In genomic region chr18:9231852-9232476, GRCh38 we compare ENCODE assay signal across 14 cellular contexts.
DNase-seq lines count a peak whose midpoint lies in the region; ATAC-seq and TF ChIP-seq lines count a peak whose summit lies in the region.
"Had no signal": no experiment of that assay in that cellular context is flagged by ENCODE, and none has a peak within 500 bp of the region (broad histone marks: within the 10 kb centered on the region; RNA-seq: fewer than 3 reads in every experiment).

No MANE protein-coding gene starts in this region.

- peaks cover 64% of the 10 kb centered on the region for H3K36me3 ChIP-seq in BLaER1
- H3K36me3 ChIP-seq in HEK293 (ENCODE audit: control insufficient read depth in 2 of 2, insufficient read depth in 1 of 2, low read length in 2 of 2): peaks cover 4% of the 10 kb centered on the region in 2 experiments; a peak in 2 of 3 replicates
- H3K36me3 ChIP-seq in spleen: peaks cover 0 to 99% (median 40%) of the 10 kb centered on the region in 6 donors
- H3K36me3 ChIP-seq: HAP-1 had no signal

- H3K4me3 ChIP-seq in BLaER1 (0 out of 2 replicates have a peak overlapping the region, but pooled peaks have one; percentile 8), HEK293 (ENCODE audit: low read depth, low read length) (no peak overlapping the region), spleen (no peak overlapping the region)
- H3K4me3 ChIP-seq: HAP-1 had no signal

- WGBS in spleen, 5 donors: 94 to 98% (median 97%) methylated on average over 2 of the region's 2 CpGs

- H3K4me3 Mint-ChIP-seq in endothelial cell (ENCODE audit: unreplicated experiment): peak overlapping the region; percentile 33
- H3K4me3 Mint-ChIP-seq in stimulated activated naive B cell treated with anti-CD40 and anti-IgM and Interleukin-4, amounts not matched to agents 10 μg/mL and 1 μg/mL and 100 μg/mL, for 72 hours: no peak overlapping the region
- H3K4me3 Mint-ChIP-seq: CD4-positive, CD25-positive, alpha-beta regulatory T cell; CD8-positive, alpha-beta T cell had no signal

- CTCF ChIA-PET in HEK293 (lab: Yijun Ruan, JAX): interaction anchor here (0.6 to 0.7 kb wide), 3 partner anchors 76 to 742 kb away, joined by 3 read pairs; no protein-coding TSS in a partner anchor

- H3K27me3 ChIP-seq in BLaER1: no peaks in the 10 kb centered on the region
- H3K27me3 ChIP-seq in spleen (replicated peaks in 1 of 7): no peaks in the 10 kb centered on the region

- in situ Hi-C loops in KBM-7 (cut with MboI; ENCODE audit: low pct_unique_long_range_greater_than_20kb, low sequenced_read_pairs): no loop called here

- no peaks in the 10 kb centered on the region for H4K20me1 ChIP-seq in BLaER1

- ATAC-seq in stimulated activated naive B cell treated with anti-CD40 and anti-IgM and Interleukin-4, amounts not matched to agents 10 μg/mL and 1 μg/mL and 100 μg/mL, for 72 hours (replicated peaks): no peak
- ATAC-seq: CD8-positive, alpha-beta T cell had no signal

- peaks cover 6% of the 10 kb centered on the region for H3K9me3 Mint-ChIP-seq in endothelial cell (ENCODE audit: unreplicated experiment)
- H3K9me3 Mint-ChIP-seq in stimulated activated naive B cell treated with anti-CD40 and anti-IgM and Interleukin-4, amounts not matched to agents 10 μg/mL and 1 μg/mL and 100 μg/mL, for 72 hours: peaks cover 13 to 19% of the 10 kb centered on the region in 2 donors

- H3K4me2 ChIP-seq in BLaER1: no peak overlapping the region

- H3K36me3 Mint-ChIP-seq in endothelial cell (ENCODE audit: low read depth, unreplicated experiment): peaks cover 24% of the 10 kb centered on the region
- H3K36me3 Mint-ChIP-seq in stimulated activated naive B cell treated with anti-CD40 and anti-IgM and Interleukin-4, amounts not matched to agents 10 μg/mL and 1 μg/mL and 100 μg/mL, for 72 hours: peaks cover 74 to 82% of the 10 kb centered on the region in 2 donors

- no peak overlapping the region for H3K9ac ChIP-seq in BLaER1

- no peak for TF ChIP-seq POLR2A in spleen (IDR thresholded peaks at IDR 0.05)

- H3K4me1 Mint-ChIP-seq in endothelial cell (ENCODE audit: unreplicated experiment): peaks cover 13% of the 10 kb centered on the region
- H3K4me1 Mint-ChIP-seq in stimulated activated naive B cell treated with anti-CD40 and anti-IgM and Interleukin-4, amounts not matched to agents 10 μg/mL and 1 μg/mL and 100 μg/mL, for 72 hours: peaks cover 16 to 28% of the 10 kb centered on the region in 2 donors

- POLR2A ChIA-PET in HEK293 (lab: Yijun Ruan, JAX): interaction anchor here (0.6 to 0.7 kb wide), 2 partner anchors 16 to 39 kb away, joined by 3 read pairs; no protein-coding TSS in a partner anchor

- H3K27ac Mint-ChIP-seq in endothelial cell (ENCODE audit: unreplicated experiment): no peak overlapping the region
- peak overlapping the region; percentile 25 for H3K27ac Mint-ChIP-seq in stimulated activated naive B cell treated with anti-CD40 and anti-IgM and Interleukin-4, amounts not matched to agents 10 μg/mL and 1 μg/mL and 100 μg/mL, for 72 hours
- H3K27ac Mint-ChIP-seq: CD4-positive, CD25-positive, alpha-beta regulatory T cell; CD8-positive, alpha-beta T cell had no signal

- H3K27me3 Mint-ChIP-seq in endothelial cell (ENCODE audit: unreplicated experiment): peaks cover 2% of the 10 kb centered on the region
- H3K27me3 Mint-ChIP-seq in stimulated activated naive B cell treated with anti-CD40 and anti-IgM and Interleukin-4, amounts not matched to agents 10 μg/mL and 1 μg/mL and 100 μg/mL, for 72 hours: no peaks in the 10 kb centered on the region
- H3K27me3 Mint-ChIP-seq: CD4-positive, CD25-positive, alpha-beta regulatory T cell had no signal

- H3K27ac ChIP-seq in BLaER1: no peak overlapping the region
- H3K27ac ChIP-seq in HEK293 (ENCODE audit: extremely low read depth, low read depth, low read length): no peak overlapping the region
- no peak overlapping the region for H3K27ac ChIP-seq in spleen
- H3K27ac ChIP-seq: C4-2B had no signal

- intact Hi-C loops in spleen (cut with DNase I; ENCODE audit: low total_unique reads): no loop called here

- TF ChIP-seq CTCF in HEK293 (tag by site-specific recombination; IDR thresholded peaks at IDR 0.05) (no peak), endothelial cell (IDR thresholded peaks at IDR 0.05; ENCODE audit: unreplicated experiment) (no peak), spleen (IDR thresholded peaks at IDR 0.05 in 8 of 11, conservative IDR thresholded peaks at IDR 0.05 in 3 of 11) (no peak)

- no peak for DNase-seq in endothelial cell (ENCODE audit: low spot score)
- DNase-seq in stimulated activated naive B cell treated with anti-CD40 and anti-IgM and Interleukin-4, amounts not matched to agents 10 μg/mL and 1 μg/mL and 100 μg/mL, for 72 hours: no peak
- no peak for DNase-seq in KBM-7
- DNase-seq in spleen: no peak
- DNase-seq: Caco-2; CD4-positive, CD25-positive, alpha-beta regulatory T cell; CD8-positive, alpha-beta T cell; DMS153; DND-41; GOT3 had no signal

- H3K9me3 ChIP-seq in BLaER1: peaks cover 39% of the 10 kb centered on the region
- no peaks in the 10 kb centered on the region for H3K9me3 ChIP-seq in HEK293 (ENCODE audit: control insufficient read depth, insufficient read depth, low read depth, low read length)
- peaks cover 0 to 33% (median 24%) of the 10 kb centered on the region in 8 donors for H3K9me3 ChIP-seq in spleen

- no peaks in the 10 kb centered on the region for H3K4me1 ChIP-seq in BLaER1
- no peaks in the 10 kb centered on the region for H3K4me1 ChIP-seq in HEK293 (ENCODE audit: control insufficient read depth, insufficient read depth, low read length)
- H3K4me1 ChIP-seq in spleen: no peaks in the 10 kb centered on the region
- H3K4me1 ChIP-seq: Caco-2 had no signal

TF ChIP-seq in HEK293, 187 proteins besides CTCF, POLR2A, EP300 and RAD21:
- TF ChIP-seq SETDB1 (IDR thresholded peaks at IDR 0.05; ENCODE audit: insufficient read length, low read length) (peak; percentile 59), ZNF837 (tag by site-specific recombination; IDR thresholded peaks at IDR 0.05) (no peak)
TF ChIP-seq in HEK293: peak in this region for 1.
